8 cellular contexts compared by ENCODE assay signal in the genomic region with DNA sequence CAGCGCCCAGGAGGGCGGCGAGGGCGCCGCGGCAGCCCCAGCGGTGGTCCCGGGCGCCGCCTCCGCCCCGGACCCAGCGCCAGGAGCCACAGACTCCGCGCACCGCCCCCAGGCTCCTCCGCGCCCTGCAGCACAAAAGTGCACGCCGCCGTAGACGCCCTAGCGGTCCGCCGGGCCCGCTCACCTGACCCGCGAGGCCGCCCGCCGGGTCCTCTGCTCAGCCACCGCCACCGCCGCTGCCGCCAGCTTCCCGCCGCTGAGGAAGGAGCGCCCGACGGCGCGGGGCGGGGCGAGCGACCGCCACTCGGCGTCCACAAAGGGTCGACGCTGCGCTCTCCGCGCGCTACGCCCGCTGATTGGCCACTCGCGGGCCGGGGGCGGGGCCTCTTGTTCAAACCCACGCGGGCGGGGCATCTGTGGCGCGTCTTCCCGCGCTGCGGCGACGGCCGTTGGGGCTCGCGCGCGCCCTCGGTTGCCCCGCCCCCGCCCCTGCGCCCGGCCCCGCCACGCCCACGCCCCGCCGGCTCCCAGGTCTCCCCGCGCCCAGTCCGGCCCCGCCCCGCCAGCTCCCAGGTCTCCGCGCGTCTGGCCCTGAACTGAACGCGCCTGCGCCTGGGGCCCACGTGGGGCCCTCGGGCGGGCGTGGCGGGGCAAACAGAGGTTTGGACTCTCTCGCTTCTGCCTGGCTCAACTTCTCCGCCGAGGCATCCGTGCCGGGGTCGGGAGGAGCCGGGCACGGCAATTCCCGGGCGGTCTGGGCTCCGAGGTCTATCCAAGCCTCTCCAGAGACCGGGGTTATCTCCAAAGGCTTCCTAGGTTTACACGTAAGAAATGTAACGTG. TPM values are rescaled to one million over a fixed set of nuclear protein-coding genes. Genes with fewer than 3 reads are reported as not detected.
DNase-seq lines count a peak whose midpoint lies in the region; ATAC-seq and TF ChIP-seq lines count a peak whose summit lies in the region.

CDCA4 (minus strand) TSS at position 269 of the 841 bp plus-strand sequence. CDS start 9,154 bp downstream, outside the sequence.

- peak; percentile 75 to 98 (median 92) for DNase-seq in C1 segment of cervical spinal cord (lab: John Stamatoyannopoulos, UW)
- DNase-seq in NCI-H69 (lab: John Stamatoyannopoulos, UW) = peak; percentile 99
- peak; percentile 96 for DNase-seq in activated CD4-positive, alpha-beta T cell treated with anti-CD3 and anti-CD28 coated beads, Interleukin-2, amount 50 U/mL, for 24 hours (ENCODE audit: low read depth in 1 of 2, low spot score in 1 of 2)
- peak; percentile 97 for DNase-seq in stimulated activated CD4-positive, alpha-beta T cell treated with anti-CD3 and anti-CD28 coated beads, Interleukin-4, amount 100 ng/mL, for 24 hours

- peak within 1 kb of the TSS; percentile 86 for H3K4me3 Mint-ChIP-seq in dendritic cell treated with granulocyte-macrophage colony-stimulating factor and Interleukin-4, amounts not matched to agents 40 ng/mL and 50 ng/mL, for 4 days

- no peak for TF ChIP-seq CTCF in liver (IDR thresholded peaks at IDR 0.05; ENCODE audit: low read depth, low read length, missing input control)

- peak within 1 kb of the TSS; percentile 91 for H3K27ac Mint-ChIP-seq in dendritic cell treated with granulocyte-macrophage colony-stimulating factor and Interleukin-4, amounts not matched to agents 40 ng/mL and 50 ng/mL, for 4 days

- no peak for TF ChIP-seq RAD21 in liver (IDR thresholded peaks at IDR 0.05)

- peak within 1 kb of the TSS; percentile 69 for H3K27ac ChIP-seq in liver (ENCODE audit: low read depth in 1 of 2, low read length in 2 of 2)

- H3K36me3 Mint-ChIP-seq in dendritic cell treated with granulocyte-macrophage colony-stimulating factor and Interleukin-4, amounts not matched to agents 40 ng/mL and 50 ng/mL, for 4 days (ENCODE audit: low read depth) = peaks cover 7% of the 10 kb centered on the region

- H3K9me3 Mint-ChIP-seq in dendritic cell treated with granulocyte-macrophage colony-stimulating factor and Interleukin-4, amounts not matched to agents 40 ng/mL and 50 ng/mL, for 4 days = no peaks in the 10 kb centered on the region

- H3K4me1 Mint-ChIP-seq in dendritic cell treated with granulocyte-macrophage colony-stimulating factor and Interleukin-4, amounts not matched to agents 40 ng/mL and 50 ng/mL, for 4 days (ENCODE audit: low read depth) = peaks cover 64% of the 10 kb centered on the region

- H3K27me3 ChIP-seq in liver (ENCODE audit: control insufficient read depth in 4 of 4, insufficient read depth in 4 of 4, low read length in 3 of 4) = no peaks in the 10 kb centered on the region

- peak; percentile 77 for ATAC-seq in GM19372 (IDR thresholded peaks at IDR 0.05; ENCODE audit: low read depth, unreplicated experiment)
- peak; percentile 80 for ATAC-seq in HG03521 (IDR thresholded peaks at IDR 0.05; ENCODE audit: unreplicated experiment)

- intact Hi-C loops in dendritic cell treated with granulocyte-macrophage colony-stimulating factor and Interleukin-4, amounts not matched to agents 40 ng/mL and 50 ng/mL, for 4 days (cut with micrococcal nuclease) = loop anchor here (1.0 to 5.0 kb wide), 2 partner anchors 36 to 269 kb away; partner anchors contain the start of genes CLBA1 and SIVA1

- peak within 1 kb of the TSS; percentile 85 to 87 for H3K9ac ChIP-seq in liver (ENCODE audit: low read depth in 1 of 2, low read length in 2 of 2)

- no peaks in the 10 kb centered on the region for H3K36me3 ChIP-seq in liver (ENCODE audit: control insufficient read depth in 4 of 4, insufficient read depth in 3 of 4, low read depth in 1 of 4, low read length in 3 of 4)

- no peaks in the 10 kb centered on the region for H3K9me3 ChIP-seq in liver (ENCODE audit: control insufficient read depth in 4 of 4, low read length in 3 of 4)

- peak within 1 kb of the TSS; percentile 86 to 98 (median 91) for H3K4me3 ChIP-seq in liver (ENCODE audit: low read depth in 1 of 3, low read length in 3 of 3)

- H3K4me1 ChIP-seq in liver (ENCODE audit: control insufficient read depth in 4 of 4, insufficient read depth in 4 of 4, low read length in 3 of 4) = peaks cover 7 to 19% (median 14%) of the 10 kb centered on the region in 4 donors

- WGBS in liver = under 1% methylated on average over 115 of the region's 115 CpGs

- H3K27me3 Mint-ChIP-seq in dendritic cell treated with granulocyte-macrophage colony-stimulating factor and Interleukin-4, amounts not matched to agents 40 ng/mL and 50 ng/mL, for 4 days = no peaks in the 10 kb centered on the region

TF ChIP-seq in liver, 16 proteins besides CTCF, POLR2A, EP300 and RAD21:
- peak; percentile 12 to 14 for TF ChIP-seq HNF4A (conservative IDR thresholded peaks at IDR 0.05)
- TF ChIP-seq EGR1 (IDR thresholded peaks at IDR 0.05; ENCODE audit: low read depth in 2 of 2) = peak in 1 of 2 donors; percentile 62
- no peak for TF ChIP-seq HNF4G (IDR thresholded peaks at IDR 0.05)
- TF ChIP-seq RXRA (IDR thresholded peaks at IDR 0.05) = no peak
- no peak for TF ChIP-seq JUND (IDR thresholded peaks at IDR 0.05)
- TF ChIP-seq, protein P1, sequence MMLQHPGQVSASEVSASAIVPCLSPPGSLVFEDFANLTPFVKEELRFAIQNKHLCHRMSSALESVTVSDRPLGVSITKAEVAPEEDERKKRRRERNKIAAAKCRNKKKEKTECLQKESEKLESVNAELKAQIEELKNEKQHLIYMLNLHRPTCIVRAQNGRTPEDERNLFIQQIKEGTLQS (IDR thresholded peaks at IDR 0.05) = no peak

RNA-seq across cellular contexts. Expression of gene CDCA4, which starts in this region (rescaled TPM):
- total RNA-seq in liver = 10 to 100 TPM in 1 of 2 donors, 1 to 10 TPM in 1; 2.9 to 34.5 TPM
- 1 to 10 TPM; 1.2 to 2.5 TPM for polyA plus RNA-seq in liver

Comparison
In these comparisons a context has a peak if more than half of its experiments do, and no peak if none do; other contexts are left out.
1. Peak in every context shown above with its lines: DNase-seq, ATAC-seq, H3K4me3 ChIP-seq and H3K27ac ChIP-seq.